In the genomic region with DNA sequence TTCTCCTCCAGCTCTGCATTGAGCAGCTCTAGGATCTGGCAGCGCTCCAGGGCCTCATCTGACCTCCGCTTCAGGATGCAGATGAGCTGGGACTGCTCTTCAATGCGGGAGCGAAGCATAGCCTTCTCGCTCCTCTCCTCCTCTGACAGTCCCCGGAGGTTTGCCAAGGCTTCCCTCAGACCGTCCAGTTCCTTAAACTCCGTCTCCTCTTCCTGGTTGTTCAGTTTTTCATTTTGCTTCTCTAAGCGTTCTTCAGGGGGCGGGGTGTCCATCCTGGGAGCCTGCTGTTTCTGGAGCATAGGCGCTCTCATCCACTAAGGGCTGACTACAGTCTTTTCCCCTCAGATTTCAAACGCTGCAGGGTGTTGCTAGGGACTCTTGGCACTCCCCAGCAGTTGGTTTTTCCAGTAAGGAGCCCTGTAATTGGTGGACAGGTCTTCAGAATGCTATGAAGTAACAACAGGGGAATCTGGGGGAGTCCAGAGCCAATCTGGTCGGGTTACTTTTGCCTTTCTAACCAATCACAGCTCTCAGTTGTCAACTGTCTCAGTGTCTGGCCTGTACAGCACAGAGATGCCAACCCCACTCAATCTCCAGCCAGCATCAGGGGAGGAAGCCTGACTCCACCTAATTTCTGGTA, we compare ENCODE assay signal across 9 cellular contexts. TPM values are rescaled to one million over a fixed set of nuclear protein-coding genes. Genes with fewer than 3 reads are reported as not detected.
DNase-seq lines count a peak whose midpoint lies in the region; ATAC-seq and TF ChIP-seq lines count a peak whose summit lies in the region.
"Had no signal": no experiment of that assay in that cellular context is flagged by ENCODE, and none has a peak within 500 bp of the region (broad histone marks: within the 10 kb centered on the region; RNA-seq: fewer than 3 reads in every experiment).

A gene (minus strand): TSS at position 376 of the 640 bp plus-strand sequence. CDS start 65 bp downstream, at position 311.

- H3K4me1 ChIP-seq in SK-N-SH (ENCODE audit: control insufficient read depth in 1 of 2, insufficient read depth in 2 of 2, low read depth in 1 of 2, low read length in 1 of 2): peaks cover 0 to 14% of the 10 kb centered on the region in 2 experiments; a peak in 3 of 4 replicates

- H3K36me3 ChIP-seq in SK-N-SH (replicated peaks in 1 of 2; ENCODE audit: control insufficient read depth in 1 of 2, insufficient read depth in 2 of 2, low read length in 1 of 2): no peaks in the 10 kb centered on the region
- H3K36me3 ChIP-seq: neutrophil had no signal

- H2AFZ ChIP-seq in SK-N-SH (ENCODE audit: low read depth): peak within 1 kb of the TSS; percentile 39; the same call in 1 of the 2 replicates

- intact Hi-C loops in posterior vena cava (cut with DNase I): no loop called here

- peak within 1 kb of the TSS; percentile 52 for H3K9ac ChIP-seq in SK-N-SH

- H3K9me2 ChIP-seq in SK-N-SH: no peaks in the 10 kb centered on the region

- no peaks in the 10 kb centered on the region; the same call in 1 of the 2 replicates for H3K79me2 ChIP-seq in SK-N-SH (ENCODE audit: insufficient read depth)

- H3F3A ChIP-seq in SK-N-SH (replicated peaks; ENCODE audit: insufficient read depth): peaks cover 18% of the 10 kb centered on the region

- CTCF ChIA-PET in SK-N-SH (lab: Yijun Ruan, JAX): interaction anchor here (1.0 to 2.2 kb wide), 3 partner anchors 21 to 169 kb away, joined by 3 to 8 read pairs (median 3); a partner anchor contains a TSS

- DNase-seq in HFF-Myc (ENCODE audit: extremely low read depth, low read depth) (peak; percentile 74), SK-N-SH (peak; percentile 79), glomerular visceral epithelial cell (ENCODE audit: extremely low spot score) (peak; percentile 96), posterior vena cava (ENCODE audit: low spot score) (peak; percentile 89), cortex of kidney (lab: John Stamatoyannopoulos, UW) (no peak)
- no peak for DNase-seq in stimulated activated CD4-positive, alpha-beta T cell treated with anti-CD3 and anti-CD28 coated beads, Interleukin-12 subunit alpha, Interleukin-12 subunit beta, amount 100 ng/mL, for 4 hours
- no peak for DNase-seq in activated CD8-positive, alpha-beta memory T cell treated with anti-CD3 and anti-CD28 coated beads, Interleukin-2, amount 50 U/mL, for 48 hours

- no peak for ATAC-seq in HG02588 (IDR thresholded peaks at IDR 0.05; ENCODE audit: unreplicated experiment)

- H3K27me3 ChIP-seq in SK-N-SH (ENCODE audit: insufficient read depth): no peaks in the 10 kb centered on the region

- WGBS in SK-N-SH (ENCODE audit: low lambda C conversion rate): 55% methylated on average over 13 of the region's 13 CpGs

- no peak for TF ChIP-seq RAD21 in SK-N-SH (IDR thresholded peaks at IDR 0.05; ENCODE audit: low read length)

- 0 out of 4 replicates have a peak, but pooled peaks of 1 of the 2 experiments have one; percentile 5 for TF ChIP-seq EP300 in SK-N-SH (IDR thresholded peaks at IDR 0.05; ENCODE audit: borderline replicate concordance in 1 of 2, low read depth in 1 of 2, low read length in 1 of 2)

- peak within 1 kb of the TSS; percentile 81 to 85 for H3K27ac ChIP-seq in SK-N-SH (ENCODE audit: low read depth in 2 of 2, low read length in 1 of 2)
- H3K27ac ChIP-seq: neutrophil had no signal

- H3K4me3 ChIP-seq in HFF-Myc (replicated peaks; ENCODE audit: low read depth, low read length) (peak within 1 kb of the TSS; percentile 27), SK-N-SH (ENCODE audit: low read depth in 2 of 2, low read length in 1 of 2) (peak within 1 kb of the TSS; percentile 56 to 59)

- POLR2A ChIA-PET in SK-N-SH (lab: Yijun Ruan, JAX): interaction anchor here (1.0 to 2.0 kb wide), 3 partner anchors 21 to 38 kb away, joined by 3 to 16 read pairs (median 9); a partner anchor contains a TSS

- TF ChIP-seq CTCF in HFF-Myc (IDR thresholded peaks at IDR 0.05; ENCODE audit: low read depth, low read length, missing control alignments): no peak
- no peak for TF ChIP-seq CTCF in SK-N-SH (IDR thresholded peaks at IDR 0.05)

- no peaks in the 10 kb centered on the region for H4K20me1 ChIP-seq in SK-N-SH (ENCODE audit: insufficient read depth)

- no peaks in the 10 kb centered on the region for H3K9me3 ChIP-seq in SK-N-SH
- H3K9me3 ChIP-seq: neutrophil had no signal

- peak within 1 kb of the TSS; percentile 75 for H3K4me2 ChIP-seq in SK-N-SH

TF ChIP-seq in SK-N-SH, 30 proteins besides CTCF, POLR2A, EP300 and RAD21:
- TF ChIP-seq, protein P1, sequence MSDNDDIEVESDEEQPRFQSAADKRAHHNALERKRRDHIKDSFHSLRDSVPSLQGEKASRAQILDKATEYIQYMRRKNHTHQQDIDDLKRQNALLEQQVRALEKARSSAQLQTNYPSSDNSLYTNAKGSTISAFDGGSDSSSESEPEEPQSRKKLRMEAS (IDR thresholded peaks at IDR 0.05; ENCODE audit: low read depth): peak; percentile 37; the same call in 1 of the 2 replicates
- TF ChIP-seq NRF1 (IDR thresholded peaks at IDR 0.05; ENCODE audit: low read depth, low read length) (no peak), NFIC (IDR thresholded peaks at IDR 0.05; ENCODE audit: borderline replicate concordance) (peak; percentile 48; the same call in 1 of the 2 replicates), RFX5 (IDR thresholded peaks at IDR 0.05; ENCODE audit: low read length) (peak; percentile 69), SIN3A (IDR thresholded peaks at IDR 0.05; ENCODE audit: borderline replicate concordance, low read depth, low read length) (peak; percentile 30; the same call in 1 of the 2 replicates)

RNA-seq across cellular contexts. Expression of the gene that starts here (rescaled TPM):
- polyA plus RNA-seq in SK-N-SH (2012; rRNA removed): 3.9 and 4.1 TPM in 2 replicates
- 4.5 and 4.9 TPM in 2 replicates for polyA plus RNA-seq in SK-N-SH (2012; cell fraction: cytosol; rRNA removed)
- 4.3 and 5.0 TPM in 2 replicates for polyA plus RNA-seq in SK-N-SH (2012; cell fraction: nucleus; rRNA removed)
- 1 to 10 TPM; 1.3 to 2.5 TPM for total RNA-seq in posterior vena cava

Comparison
In these comparisons a context has a peak if more than half of its experiments do, and no peak if none do; other contexts are left out.
1. DNase-seq: peak in HFF-Myc (single experiment), SK-N-SH (single experiment), glomerular visceral epithelial cell (single experiment) and posterior vena cava (single experiment); none in stimulated activated CD4-positive, alpha-beta T cell treated with anti-CD3 and anti-CD28 coated beads, Interleukin-12 subunit alpha, Interleukin-12 subunit beta, amount 100 ng/mL, for 4 hours (single experiment), cortex of kidney (single experiment) and activated CD8-positive, alpha-beta memory T cell treated with anti-CD3 and anti-CD28 coated beads, Interleukin-2, amount 50 U/mL, for 48 hours (single experiment).